20 cellular contexts compared by ENCODE assay signal in the genomic region with DNA sequence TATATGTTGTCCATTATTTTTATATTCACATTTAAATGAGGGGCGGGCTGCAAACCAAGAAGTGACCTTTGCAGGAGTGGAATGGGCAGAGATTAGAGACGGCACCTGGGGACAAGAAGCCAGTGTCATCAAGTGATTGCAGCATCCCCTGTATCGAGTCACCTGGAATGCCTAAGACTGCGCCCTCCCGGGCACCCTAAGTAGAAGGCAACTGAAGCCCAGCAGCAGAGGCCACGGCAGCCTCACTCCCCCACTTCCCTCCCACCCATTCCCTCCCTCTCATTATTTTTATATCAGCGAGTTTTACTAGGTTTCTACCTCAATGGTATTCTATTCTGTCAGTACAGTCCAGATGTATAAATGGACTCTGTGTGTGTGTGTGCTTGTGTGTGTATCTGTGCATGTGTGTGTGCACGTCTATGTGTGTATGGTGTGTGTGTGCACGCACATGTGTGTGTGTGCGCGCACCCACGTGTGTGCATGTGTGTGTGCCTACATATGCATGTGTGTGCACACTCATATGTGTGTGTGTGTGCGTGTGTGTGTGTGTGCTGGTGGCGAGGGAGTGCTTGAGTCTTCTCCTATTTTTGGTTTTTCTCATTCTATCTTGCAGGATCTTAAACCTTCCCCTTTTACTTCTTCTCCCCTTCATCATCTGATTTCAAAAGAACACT.
A peak's percentile ranks its signal among the peaks of the same experiment; 100 is the strongest.
DNase-seq lines count a peak whose midpoint lies in the region; ATAC-seq, FAIRE-seq and TF ChIP-seq lines count a peak whose summit lies in the region.
"Had no signal": no experiment of that assay in that cellular context is flagged by ENCODE, and none has a peak within 500 bp of the region (broad histone marks: within the 10 kb centered on the region; RNA-seq: fewer than 3 reads in every experiment).

No MANE protein-coding gene starts in this region.

- H3K79me1 ChIP-seq in H1 (ENCODE audit: low read depth, low read length) (no peaks in the 10 kb centered on the region), neuronal stem cell (ENCODE audit: low read depth, low read length) (peaks cover 2% of the 10 kb centered on the region)

- H3K4me3 ChIP-seq in HEK293 (ENCODE audit: low read depth, low read length), result no peak overlapping the region
- no peak overlapping the region for H3K4me3 ChIP-seq in H1 (ENCODE audit: extremely low read depth in 1 of 4, insufficient read depth in 2 of 4, low read depth in 3 of 4, low read length in 4 of 4)
- H3K4me3 ChIP-seq in neuronal stem cell (ENCODE audit: low read length in 2 of 2), result no peak overlapping the region
- H3K4me3 ChIP-seq: A549, GM12878, GM23338, HAP-1 had no signal

- H3K56ac ChIP-seq in H1 (replicated peaks; ENCODE audit: insufficient read length, low read depth, low read length), result no peak overlapping the region

- H3K27me3 Mint-ChIP-seq in stimulated activated memory B cell treated with anti-CD40 and anti-IgM and Interleukin-4, amounts not matched to agents 10 μg/mL and 1 μg/mL and 100 μg/mL, for 72 hours, result peaks cover 13% of the 10 kb centered on the region

- no peaks in the 10 kb centered on the region for H3K9me3 Mint-ChIP-seq in stimulated activated memory B cell treated with anti-CD40 and anti-IgM and Interleukin-4, amounts not matched to agents 10 μg/mL and 1 μg/mL and 100 μg/mL, for 72 hours
- H3K9me3 Mint-ChIP-seq: CD4-positive, alpha-beta memory T cell; GM23338 had no signal

- H2AFZ ChIP-seq in H1 (ENCODE audit: low read length), result no peak overlapping the region
- H2AFZ ChIP-seq in neuronal stem cell (ENCODE audit: low read length), result no peak overlapping the region
- H2AFZ ChIP-seq: GM23338 had no signal

- POLR2A ChIA-PET in HEK293 (lab: Yijun Ruan, JAX), result no interaction called here
- POLR2A ChIA-PET in H1 (lab: Charles Lee; ENCODE audit: partially characterized antibody), result no interaction called here

- WGBS in H1 (ENCODE audit: extremely low coverage in 1 of 2, insufficient coverage in 1 of 2, insufficient read length in 1 of 2, insufficient replicate concordance in 2 of 2, low coverage in 1 of 2, low lambda C conversion rate in 2 of 2, missing lambda C conversion rate in 1 of 2), 2 experiments, result 89% methylated on average over 14 of the region's 14 CpGs; no CpG with 5 or more reads in 1 of the 2 experiments
- WGBS in neuronal stem cell (ENCODE audit: extremely low coverage in 2 of 2, insufficient read length in 2 of 2, insufficient replicate concordance in 1 of 2), 2 donors, result no CpG with 5 or more reads among the region's 14 CpGs

- no peaks in the 10 kb centered on the region for H3K79me2 ChIP-seq in H1 (ENCODE audit: control insufficient read depth in 1 of 2, insufficient read depth in 2 of 2, low read length in 2 of 2)

- H3K4me3 Mint-ChIP-seq in stimulated activated memory B cell treated with anti-CD40 and anti-IgM and Interleukin-4, amounts not matched to agents 10 μg/mL and 1 μg/mL and 100 μg/mL, for 72 hours, result no peak overlapping the region
- H3K4me3 Mint-ChIP-seq: CD4-positive, alpha-beta memory T cell; GM23338 had no signal

- H4K8ac ChIP-seq in H1 (ENCODE audit: extremely low read depth, insufficient read depth, low read length) (no peak overlapping the region), neuronal stem cell (ENCODE audit: low read depth, low read length) (no peak overlapping the region)

- H4K20me1 ChIP-seq in H1 (replicated peaks in 1 of 2; ENCODE audit: control insufficient read depth in 1 of 2, insufficient read depth in 2 of 2, low read length in 2 of 2), result no peaks in the 10 kb centered on the region

- no peak overlapping the region for H4K5ac ChIP-seq in H1 (ENCODE audit: insufficient read length, low read depth, low read length)

- H2BK120ac ChIP-seq in H1 (replicated peaks; ENCODE audit: low read depth, low read length), result no peak overlapping the region
- H2BK120ac ChIP-seq in neuronal stem cell (ENCODE audit: low read depth, low read length), result no peak overlapping the region

- ATAC-seq in stimulated activated memory B cell treated with anti-CD40 and anti-IgM and Interleukin-4, amounts not matched to agents 10 μg/mL and 1 μg/mL and 100 μg/mL, for 72 hours, result peak; percentile 22
- no peak for ATAC-seq in GM19351 (IDR thresholded peaks at IDR 0.05; ENCODE audit: unreplicated experiment)
- ATAC-seq: A549, GM12878, GM23338 had no signal

- CTCF ChIA-PET in HEK293 (lab: Yijun Ruan, JAX), result no interaction called here
- CTCF ChIA-PET in H1 (lab: Charles Lee; ENCODE audit: partially characterized antibody), result no interaction called here

- no peak for TF ChIP-seq RAD21 in H1 (IDR thresholded peaks at IDR 0.05 in 1 of 2, conservative IDR thresholded peaks at IDR 0.05 in 1 of 2; ENCODE audit: low read depth in 2 of 2, low read length in 2 of 2)

- no peaks in the 10 kb centered on the region for H3K36me3 Mint-ChIP-seq in stimulated activated memory B cell treated with anti-CD40 and anti-IgM and Interleukin-4, amounts not matched to agents 10 μg/mL and 1 μg/mL and 100 μg/mL, for 72 hours
- H3K36me3 Mint-ChIP-seq: CD4-positive, alpha-beta memory T cell had no signal

- no peak overlapping the region for H2AK5ac ChIP-seq in H1 (ENCODE audit: low read depth, low read length)
- no peak overlapping the region for H2AK5ac ChIP-seq in neuronal stem cell (ENCODE audit: low read depth, low read length)

- no peak for TF ChIP-seq CTCF in HEK293 (tag by site-specific recombination; IDR thresholded peaks at IDR 0.05)
- TF ChIP-seq CTCF in H1 (IDR thresholded peaks at IDR 0.05; ENCODE audit: control extremely low read depth in 1 of 3, insufficient read depth in 1 of 3, low read depth in 1 of 3, low read length in 3 of 3), result no peak

- no peak for FAIRE-seq in H1 (lab: Jason Lieb, UNC)
- FAIRE-seq: A549, GM12878, GM19239, H54 had no signal

- H3K18ac ChIP-seq in H1 (ENCODE audit: extremely low read depth, low read length), result no peak overlapping the region
- no peak overlapping the region for H3K18ac ChIP-seq in neuronal stem cell (ENCODE audit: low read length)

- TF ChIP-seq POLR2A in H1 (IDR thresholded peaks at IDR 0.05; ENCODE audit: control extremely low read depth in 1 of 2, low read depth in 2 of 2, low read length in 2 of 2), result no peak

- no peak overlapping the region for H3K27ac Mint-ChIP-seq in stimulated activated memory B cell treated with anti-CD40 and anti-IgM and Interleukin-4, amounts not matched to agents 10 μg/mL and 1 μg/mL and 100 μg/mL, for 72 hours
- H3K27ac Mint-ChIP-seq: CD4-positive, alpha-beta memory T cell; GM23338 had no signal

- no peak overlapping the region for H2BK5ac ChIP-seq in H1 (ENCODE audit: low read depth, low read length)
- H2BK5ac ChIP-seq in neuronal stem cell (ENCODE audit: low read length), result no peak overlapping the region

- H3K36me3 ChIP-seq in HEK293 (ENCODE audit: control insufficient read depth in 2 of 2, insufficient read depth in 1 of 2, low read length in 2 of 2) (no peaks in the 10 kb centered on the region), H1 (ENCODE audit: control insufficient read depth in 2 of 4, insufficient read depth in 4 of 4, low read length in 3 of 4) (no peaks in the 10 kb centered on the region), neuronal stem cell (replicated peaks in 1 of 2; ENCODE audit: control insufficient read depth in 2 of 2, insufficient read depth in 2 of 2, low read length in 2 of 2) (no peaks in the 10 kb centered on the region)
- H3K36me3 ChIP-seq: HAP-1 had no signal

- H3K14ac ChIP-seq in H1 (ENCODE audit: insufficient read length) (no peak overlapping the region), neuronal stem cell (ENCODE audit: low read length) (no peak overlapping the region)

- H4K91ac ChIP-seq in H1 (replicated peaks; ENCODE audit: insufficient read length, low read length) (no peak overlapping the region), neuronal stem cell (ENCODE audit: low read depth, low read length, poor library complexity) (no peak overlapping the region)

- H3K23me2 ChIP-seq in H1 (ENCODE audit: low read depth, low read length), result no peaks in the 10 kb centered on the region

- H3K4me1 Mint-ChIP-seq in stimulated activated memory B cell treated with anti-CD40 and anti-IgM and Interleukin-4, amounts not matched to agents 10 μg/mL and 1 μg/mL and 100 μg/mL, for 72 hours, result no peaks in the 10 kb centered on the region
- H3K4me1 Mint-ChIP-seq: CD4-positive, alpha-beta memory T cell had no signal

- H2BK15ac ChIP-seq in H1 (ENCODE audit: low read length) (no peak overlapping the region), neuronal stem cell (ENCODE audit: low read length) (no peak overlapping the region)

- TF ChIP-seq EP300 in H1 (IDR thresholded peaks at IDR 0.05; ENCODE audit: borderline replicate concordance in 1 of 2, low read depth in 2 of 2, low read length in 2 of 2), result no peak

- DNase-seq in H1 (ENCODE audit: low read depth in 1 of 2, low spot score in 2 of 2), result no peak
- no peak for DNase-seq in neuronal stem cell (ENCODE audit: low spot score)
- no peak for DNase-seq in COLO668 (lab: John Stamatoyannopoulos, UW; ENCODE audit: unreplicated experiment)
- DNase-seq in NCI-H510A (lab: John Stamatoyannopoulos, UW), result no peak
- DNase-seq: 8988T; C1 segment of cervical spinal cord; Caco-2; CD4-positive, alpha-beta memory T cell; DMS79; EL; GDM1 had no signal

- peak overlapping the region; percentile 60; the same call in 1 of the 2 replicates for H2BK12ac ChIP-seq in H1 (ENCODE audit: low read depth, low read length)
- H2BK12ac ChIP-seq in neuronal stem cell (ENCODE audit: low read length), result no peak overlapping the region

- no peaks in the 10 kb centered on the region for H3K9me3 ChIP-seq in HEK293 (ENCODE audit: control insufficient read depth, insufficient read depth, low read depth, low read length)
- 0 out of 4 replicates have a peak, but pooled peaks cover 0 to 2% of the 10 kb centered on the region in 2 experiments for H3K9me3 ChIP-seq in H1 (ENCODE audit: insufficient read depth in 2 of 2, low read depth in 1 of 2, low read length in 1 of 2)
- peaks cover 0 to 2% of the 10 kb centered on the region in 2 donors for H3K9me3 ChIP-seq in neuronal stem cell (replicated peaks in 1 of 2; ENCODE audit: control insufficient read depth in 2 of 2, insufficient read depth in 1 of 2, low read depth in 1 of 2, low read length in 2 of 2)
- H3K9me3 ChIP-seq: A549, Caco-2, HAP-1 had no signal

- H3K4me1 ChIP-seq in HEK293 (ENCODE audit: control insufficient read depth, insufficient read depth, low read length), result no peaks in the 10 kb centered on the region
- no peaks in the 10 kb centered on the region; a peak in 1 of 7 replicates for H3K4me1 ChIP-seq in H1 (replicated peaks in 1 of 4; ENCODE audit: control insufficient read depth in 3 of 4, insufficient read depth in 4 of 4, low read length in 3 of 4)
- peaks cover 3 to 4% of the 10 kb centered on the region in 2 donors for H3K4me1 ChIP-seq in neuronal stem cell (ENCODE audit: control insufficient read depth in 2 of 2, insufficient read depth in 1 of 2, low read depth in 1 of 2, low read length in 2 of 2)
- H3K4me1 ChIP-seq: A549, Caco-2 had no signal

- H3K27me3 ChIP-seq in H1 (replicated peaks in 1 of 4; ENCODE audit: control insufficient read depth in 3 of 4, extremely low read depth in 1 of 4, insufficient read depth in 3 of 4, low read length in 3 of 4) (no peaks in the 10 kb centered on the region), neuronal stem cell (ENCODE audit: control insufficient read depth in 3 of 3, insufficient read depth in 3 of 3, low read depth in 1 of 3, low read length in 3 of 3) (peaks cover 0 to 4% (median 0%) of the 10 kb centered on the region in 3 experiments)

- H2BK20ac ChIP-seq in H1 (ENCODE audit: low read length), result no peak overlapping the region

- H3K9ac ChIP-seq in H1 (replicated peaks in 1 of 4; ENCODE audit: extremely low read depth in 1 of 4, low read depth in 3 of 4, low read length in 3 of 4) (no peak overlapping the region), neuronal stem cell (ENCODE audit: low read depth, low read length, poor library complexity) (peak overlapping the region; percentile 51)

- H3K27ac ChIP-seq in HEK293 (ENCODE audit: extremely low read depth, low read depth, low read length) (no peak overlapping the region), H1 (ENCODE audit: low read depth, low read length) (no peak overlapping the region), neuronal stem cell (replicated peaks; ENCODE audit: low read length) (no peak overlapping the region)
- H3K27ac ChIP-seq: A549 had no signal

- no peak overlapping the region for H3K23ac ChIP-seq in H1 (ENCODE audit: insufficient read length)
- H3K23ac ChIP-seq in neuronal stem cell (ENCODE audit: low read depth, low read length, poor library complexity), result no peak overlapping the region

- no peak overlapping the region for H3K4ac ChIP-seq in H1 (replicated peaks; ENCODE audit: insufficient read length, low read depth, low read length)
- H3K4ac ChIP-seq in neuronal stem cell (ENCODE audit: low read length), result no peak overlapping the region

- H3K4me2 ChIP-seq in H1 (ENCODE audit: insufficient read depth in 1 of 2, low read depth in 2 of 2, low read length in 2 of 2), result no peak overlapping the region
- H3K4me2 ChIP-seq in neuronal stem cell (ENCODE audit: insufficient read depth, low read length, poor library complexity, severe bottlenecking), result no peak overlapping the region
- H3K4me2 ChIP-seq: A549, GM23338 had no signal
